Comparison of ENCODE assay signal across 9 cellular contexts in the genomic region with DNA sequence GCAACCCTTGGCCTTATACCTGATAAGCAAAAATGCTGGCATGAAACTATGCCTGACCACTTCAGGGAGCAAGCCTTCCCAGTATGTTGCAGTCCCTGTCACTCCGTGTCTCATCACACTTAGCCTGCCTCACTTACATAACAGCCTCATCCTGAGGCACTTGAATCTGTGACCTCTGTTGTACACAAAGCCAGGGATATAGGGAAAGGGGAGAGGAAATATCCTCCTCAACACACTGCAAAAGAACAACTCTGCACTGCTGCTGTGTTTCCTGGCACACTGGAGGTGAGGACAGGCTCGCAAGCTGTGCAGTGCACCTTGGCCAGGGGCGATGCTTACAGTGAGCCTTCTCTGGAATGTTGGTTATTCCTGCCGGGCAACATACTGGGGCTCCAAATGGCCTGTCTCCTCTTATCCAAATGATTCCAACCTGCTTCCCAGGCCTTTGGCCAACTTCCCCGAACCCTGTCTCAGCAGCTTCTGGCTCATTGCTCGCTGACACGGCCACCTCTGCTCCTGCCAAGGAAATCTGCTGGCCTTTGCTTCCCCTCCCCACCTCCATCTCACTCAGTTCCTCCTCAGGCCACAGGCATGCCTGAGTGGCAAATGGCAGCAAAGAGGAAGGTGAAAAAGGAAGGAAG.
A peak's percentile ranks its signal among the peaks of the same experiment; 100 is the strongest.
DNase-seq lines count a peak whose midpoint lies in the region; ATAC-seq and TF ChIP-seq lines count a peak whose summit lies in the region.
"Had no signal": no experiment of that assay in that cellular context is flagged by ENCODE, and none has a peak within 500 bp of the region (broad histone marks: within the 10 kb centered on the region; RNA-seq: fewer than 3 reads in every experiment).

No MANE protein-coding gene starts in this region.

- in situ Hi-C loops in mammary epithelial cell (cut with MboI; ENCODE audit: low sequenced_read_pairs in 2 of 2) = no loop called here

- H3K36me3 ChIP-seq in MG63 (no peaks in the 10 kb centered on the region), mammary epithelial cell (ENCODE audit: insufficient read depth, low read length) (no peaks in the 10 kb centered on the region)
- H3K36me3 ChIP-seq: thoracic aorta had no signal

- H3K4me3 ChIP-seq in MG63 (no peak overlapping the region), mammary epithelial cell (replicated peaks in 1 of 3; ENCODE audit: insufficient read depth in 1 of 3, low read depth in 2 of 3, low read length in 3 of 3) (no peak overlapping the region)
- H3K4me3 ChIP-seq: thoracic aorta had no signal

- CTCF ChIA-PET in mammary epithelial cell (lab: Charles Lee; ENCODE audit: low non-redundant PET) = no interaction called here

- H3K79me2 ChIP-seq in mammary epithelial cell (ENCODE audit: insufficient read depth, low read length) = no peaks in the 10 kb centered on the region

- intact Hi-C loops in mammary epithelial cell (cut with micrococcal nuclease) (no loop called here), sciatic nerve (cut with DNase I) (no loop called here)

- no peak overlapping the region for H3K27ac ChIP-seq in mammary epithelial cell (ENCODE audit: insufficient read depth, low read depth, low read length)
- H3K27ac ChIP-seq: thoracic aorta had no signal

- WGBS in mammary epithelial cell (ENCODE audit: low coverage, missing lambda C conversion rate) = 21% methylated on average over 7 of the region's 7 CpGs

- no TSS peak for BruUV-seq in mammary epithelial cell (replicated peaks; lab: Mats Ljungman, UMichigan)

- peak; percentile 91 for DNase-seq in MG63
- DNase-seq in mammary epithelial cell = no peak
- peak; percentile 91 for DNase-seq in islet precursor cell
- no peak for DNase-seq in sciatic nerve (ENCODE audit: low spot score)
- no peak for DNase-seq in activated naive CD4-positive, alpha-beta T cell (lab: John Stamatoyannopoulos, UW)
- DNase-seq in NCI-H187 treated with DMSO at 0.1 percent for 48 hours (lab: John Stamatoyannopoulos, UW) = no peak
- DNase-seq: NCI-H1105 treated with DMSO at 0.1 percent for 48 hours had no signal

- peak; percentile 42 for ATAC-seq in sciatic nerve
- no peak for ATAC-seq in HG02571 (IDR thresholded peaks at IDR 0.05; ENCODE audit: unreplicated experiment)

- no peak overlapping the region for H3K4me2 ChIP-seq in mammary epithelial cell (ENCODE audit: insufficient read depth, low read depth, low read length)

- H3K9me3 ChIP-seq in MG63 = no peaks in the 10 kb centered on the region
- no peaks in the 10 kb centered on the region for H3K9me3 ChIP-seq in mammary epithelial cell (replicated peaks; ENCODE audit: insufficient read depth, low read length)
- H3K9me3 ChIP-seq: thoracic aorta had no signal

- dilution Hi-C loops in mammary epithelial cell (cut with HindIII; ENCODE audit: low sequenced_read_pairs) = no loop called here

- peaks cover 18% of the 10 kb centered on the region for H3K4me1 ChIP-seq in mammary epithelial cell (ENCODE audit: insufficient read depth, low read length)

- H2AFZ ChIP-seq in mammary epithelial cell (ENCODE audit: low read depth, low read length) = peak overlapping the region; percentile 91

- H3K27me3 ChIP-seq in MG63 (no peaks in the 10 kb centered on the region), mammary epithelial cell (ENCODE audit: insufficient read depth, low read length) (no peaks in the 10 kb centered on the region)

- no peak overlapping the region for H3K9ac ChIP-seq in mammary epithelial cell (ENCODE audit: insufficient read depth, low read length)

- H4K20me1 ChIP-seq in mammary epithelial cell (ENCODE audit: insufficient read depth, low read length) = no peaks in the 10 kb centered on the region

- TF ChIP-seq CTCF in mammary epithelial cell (conservative IDR thresholded peaks at IDR 0.05 in 1 of 2, IDR thresholded peaks at IDR 0.05 in 1 of 2; ENCODE audit: extremely low read depth in 1 of 2, insufficient read depth in 1 of 2, low read depth in 1 of 2, low read length in 2 of 2) = no peak

Comparison
In these comparisons a context has a peak if more than half of its experiments do, and no peak if none do; other contexts are left out.
1. DNase-seq: peak in MG63 (single experiment) and islet precursor cell (single experiment); none in mammary epithelial cell (single experiment), sciatic nerve (single experiment), activated naive CD4-positive, alpha-beta T cell (0 of 4) and NCI-H187 treated with DMSO at 0.1 percent for 48 hours (single experiment).